1 cellular context compared by ENCODE assay signal in the genomic region with DNA sequence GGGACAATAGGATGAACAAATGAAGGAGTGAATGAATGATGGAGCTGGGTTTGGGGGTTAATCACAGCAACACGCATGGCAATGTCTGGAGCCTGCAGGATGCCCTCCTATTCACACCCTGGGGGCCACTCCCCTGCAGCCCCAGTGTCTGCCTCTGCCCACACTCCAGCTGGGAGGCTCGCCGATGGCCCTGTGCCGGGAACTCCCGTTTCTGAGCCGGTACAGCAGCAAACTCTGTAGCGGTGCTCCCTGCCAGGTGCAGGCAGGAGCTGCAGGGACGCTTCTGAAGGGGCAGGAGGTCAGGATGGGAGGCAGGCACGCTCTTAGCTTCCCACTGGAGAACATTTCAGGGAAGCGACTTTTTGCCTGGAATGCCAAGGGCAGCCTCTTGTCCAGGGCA.
TF ChIP-seq lines count a peak whose summit lies in the region.

No MANE protein-coding gene starts in this region.

TF ChIP-seq in H1, 55 proteins besides CTCF, POLR2A, EP300 and RAD21:
- TF ChIP-seq PHF8 (conservative IDR thresholded peaks at IDR 0.05; ENCODE audit: low read depth, low read length), result no peak
- TF ChIP-seq SIX5 (IDR thresholded peaks at IDR 0.05; ENCODE audit: low read depth, low read length), result no peak
- TF ChIP-seq, protein P1, sequence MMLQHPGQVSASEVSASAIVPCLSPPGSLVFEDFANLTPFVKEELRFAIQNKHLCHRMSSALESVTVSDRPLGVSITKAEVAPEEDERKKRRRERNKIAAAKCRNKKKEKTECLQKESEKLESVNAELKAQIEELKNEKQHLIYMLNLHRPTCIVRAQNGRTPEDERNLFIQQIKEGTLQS (IDR thresholded peaks at IDR 0.05; ENCODE audit: insufficient read depth, low read depth, low read length), result no peak
- TF ChIP-seq EGR1 (IDR thresholded peaks at IDR 0.05; ENCODE audit: borderline replicate concordance, low read depth, low read length), result no peak
- TF ChIP-seq POU5F1 (IDR thresholded peaks at IDR 0.05; ENCODE audit: low read depth, low read length), result no peak
- TF ChIP-seq TAF7 (optimal IDR thresholded peaks at IDR 0.05; ENCODE audit: borderline replicate concordance, low read depth, low read length), result no peak
- no peak for TF ChIP-seq MAFK (IDR thresholded peaks at IDR 0.05; ENCODE audit: low read depth, low read length)
- TF ChIP-seq, protein P2, sequence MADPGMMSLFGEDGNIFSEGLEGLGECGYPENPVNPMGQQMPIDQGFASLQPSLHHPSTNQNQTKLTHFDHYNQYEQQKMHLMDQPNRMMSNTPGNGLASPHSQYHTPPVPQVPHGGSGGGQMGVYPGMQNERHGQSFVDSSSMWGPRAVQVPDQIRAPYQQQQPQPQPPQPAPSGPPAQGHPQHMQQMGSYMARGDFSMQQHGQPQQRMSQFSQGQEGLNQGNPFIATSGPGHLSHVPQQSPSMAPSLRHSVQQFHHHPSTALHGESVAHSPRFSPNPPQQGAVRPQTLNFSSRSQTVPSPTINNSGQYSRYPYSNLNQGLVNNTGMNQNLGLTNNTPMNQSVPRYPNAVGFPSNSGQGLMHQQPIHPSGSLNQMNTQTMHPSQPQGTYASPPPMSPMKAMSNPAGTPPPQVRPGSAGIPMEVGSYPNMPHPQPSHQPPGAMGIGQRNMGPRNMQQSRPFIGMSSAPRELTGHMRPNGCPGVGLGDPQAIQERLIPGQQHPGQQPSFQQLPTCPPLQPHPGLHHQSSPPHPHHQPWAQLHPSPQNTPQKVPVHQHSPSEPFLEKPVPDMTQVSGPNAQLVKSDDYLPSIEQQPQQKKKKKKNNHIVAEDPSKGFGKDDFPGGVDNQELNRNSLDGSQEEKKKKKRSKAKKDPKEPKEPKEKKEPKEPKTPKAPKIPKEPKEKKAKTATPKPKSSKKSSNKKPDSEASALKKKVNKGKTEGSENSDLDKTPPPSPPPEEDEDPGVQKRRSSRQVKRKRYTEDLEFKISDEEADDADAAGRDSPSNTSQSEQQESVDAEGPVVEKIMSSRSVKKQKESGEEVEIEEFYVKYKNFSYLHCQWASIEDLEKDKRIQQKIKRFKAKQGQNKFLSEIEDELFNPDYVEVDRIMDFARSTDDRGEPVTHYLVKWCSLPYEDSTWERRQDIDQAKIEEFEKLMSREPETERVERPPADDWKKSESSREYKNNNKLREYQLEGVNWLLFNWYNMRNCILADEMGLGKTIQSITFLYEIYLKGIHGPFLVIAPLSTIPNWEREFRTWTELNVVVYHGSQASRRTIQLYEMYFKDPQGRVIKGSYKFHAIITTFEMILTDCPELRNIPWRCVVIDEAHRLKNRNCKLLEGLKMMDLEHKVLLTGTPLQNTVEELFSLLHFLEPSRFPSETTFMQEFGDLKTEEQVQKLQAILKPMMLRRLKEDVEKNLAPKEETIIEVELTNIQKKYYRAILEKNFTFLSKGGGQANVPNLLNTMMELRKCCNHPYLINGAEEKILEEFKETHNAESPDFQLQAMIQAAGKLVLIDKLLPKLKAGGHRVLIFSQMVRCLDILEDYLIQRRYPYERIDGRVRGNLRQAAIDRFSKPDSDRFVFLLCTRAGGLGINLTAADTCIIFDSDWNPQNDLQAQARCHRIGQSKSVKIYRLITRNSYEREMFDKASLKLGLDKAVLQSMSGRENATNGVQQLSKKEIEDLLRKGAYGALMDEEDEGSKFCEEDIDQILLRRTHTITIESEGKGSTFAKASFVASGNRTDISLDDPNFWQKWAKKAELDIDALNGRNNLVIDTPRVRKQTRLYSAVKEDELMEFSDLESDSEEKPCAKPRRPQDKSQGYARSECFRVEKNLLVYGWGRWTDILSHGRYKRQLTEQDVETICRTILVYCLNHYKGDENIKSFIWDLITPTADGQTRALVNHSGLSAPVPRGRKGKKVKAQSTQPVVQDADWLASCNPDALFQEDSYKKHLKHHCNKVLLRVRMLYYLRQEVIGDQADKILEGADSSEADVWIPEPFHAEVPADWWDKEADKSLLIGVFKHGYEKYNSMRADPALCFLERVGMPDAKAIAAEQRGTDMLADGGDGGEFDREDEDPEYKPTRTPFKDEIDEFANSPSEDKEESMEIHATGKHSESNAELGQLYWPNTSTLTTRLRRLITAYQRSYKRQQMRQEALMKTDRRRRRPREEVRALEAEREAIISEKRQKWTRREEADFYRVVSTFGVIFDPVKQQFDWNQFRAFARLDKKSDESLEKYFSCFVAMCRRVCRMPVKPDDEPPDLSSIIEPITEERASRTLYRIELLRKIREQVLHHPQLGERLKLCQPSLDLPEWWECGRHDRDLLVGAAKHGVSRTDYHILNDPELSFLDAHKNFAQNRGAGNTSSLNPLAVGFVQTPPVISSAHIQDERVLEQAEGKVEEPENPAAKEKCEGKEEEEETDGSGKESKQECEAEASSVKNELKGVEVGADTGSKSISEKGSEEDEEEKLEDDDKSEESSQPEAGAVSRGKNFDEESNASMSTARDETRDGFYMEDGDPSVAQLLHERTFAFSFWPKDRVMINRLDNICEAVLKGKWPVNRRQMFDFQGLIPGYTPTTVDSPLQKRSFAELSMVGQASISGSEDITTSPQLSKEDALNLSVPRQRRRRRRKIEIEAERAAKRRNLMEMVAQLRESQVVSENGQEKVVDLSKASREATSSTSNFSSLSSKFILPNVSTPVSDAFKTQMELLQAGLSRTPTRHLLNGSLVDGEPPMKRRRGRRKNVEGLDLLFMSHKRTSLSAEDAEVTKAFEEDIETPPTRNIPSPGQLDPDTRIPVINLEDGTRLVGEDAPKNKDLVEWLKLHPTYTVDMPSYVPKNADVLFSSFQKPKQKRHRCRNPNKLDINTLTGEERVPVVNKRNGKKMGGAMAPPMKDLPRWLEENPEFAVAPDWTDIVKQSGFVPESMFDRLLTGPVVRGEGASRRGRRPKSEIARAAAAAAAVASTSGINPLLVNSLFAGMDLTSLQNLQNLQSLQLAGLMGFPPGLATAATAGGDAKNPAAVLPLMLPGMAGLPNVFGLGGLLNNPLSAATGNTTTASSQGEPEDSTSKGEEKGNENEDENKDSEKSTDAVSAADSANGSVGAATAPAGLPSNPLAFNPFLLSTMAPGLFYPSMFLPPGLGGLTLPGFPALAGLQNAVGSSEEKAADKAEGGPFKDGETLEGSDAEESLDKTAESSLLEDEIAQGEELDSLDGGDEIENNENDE (IDR thresholded peaks at IDR 0.05; ENCODE audit: insufficient replicate concordance, low read length), result no peak
- TF ChIP-seq GABPA (IDR thresholded peaks at IDR 0.05; ENCODE audit: borderline replicate concordance, insufficient read depth, low read length), result no peak
- no peak for TF ChIP-seq SUZ12 (IDR thresholded peaks at IDR 0.05; ENCODE audit: low read length)
- TF ChIP-seq RFX5 (IDR thresholded peaks at IDR 0.05; ENCODE audit: borderline replicate concordance, low read depth, low read length), result no peak
- TF ChIP-seq CEBPB (IDR thresholded peaks at IDR 0.05; ENCODE audit: low read depth, low read length), result no peak
- TF ChIP-seq POLR2AphosphoS5 (IDR thresholded peaks at IDR 0.05; ENCODE audit: low read depth, low read length), result no peak
- TF ChIP-seq CHD1 (IDR thresholded peaks at IDR 0.05; ENCODE audit: low read depth, low read length), result no peak
- TF ChIP-seq KDM5A (IDR thresholded peaks at IDR 0.05; ENCODE audit: low read length), result no peak
- TF ChIP-seq KDM4A (IDR thresholded peaks at IDR 0.05; ENCODE audit: low read depth, low read length, severe bottlenecking), result no peak
